8 cellular contexts compared by ENCODE assay signal in the genomic region with DNA sequence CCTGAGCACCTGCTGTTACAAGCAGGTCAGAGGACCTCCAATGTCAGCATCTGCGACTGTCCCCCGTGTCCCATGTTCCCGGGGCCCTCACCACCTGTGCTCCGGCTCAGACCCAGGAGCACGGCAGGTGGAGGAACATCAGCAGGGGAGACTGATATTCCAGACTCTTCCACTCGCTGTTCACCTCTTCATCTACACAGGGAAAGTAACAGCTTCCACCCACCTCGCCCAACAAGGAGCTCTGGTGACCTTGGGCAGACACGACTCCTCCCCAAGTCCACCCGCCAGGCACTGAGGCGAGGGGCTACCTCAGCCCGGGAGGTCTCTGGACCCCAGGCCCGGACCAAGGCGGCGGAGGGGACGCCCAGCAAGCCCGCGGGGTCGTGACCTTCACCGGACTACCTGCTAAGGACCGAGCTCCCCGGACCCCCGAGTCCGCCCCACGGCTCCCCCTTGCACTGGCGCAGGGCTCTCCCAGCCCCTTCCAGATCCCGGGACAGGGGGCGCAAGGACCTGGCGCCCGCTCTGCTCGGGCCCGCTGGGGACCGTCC.
DNase-seq lines count a peak whose midpoint lies in the region; ATAC-seq and TF ChIP-seq lines count a peak whose summit lies in the region.
"Not testable (repeated sequence)": the region's sequence is repeated elsewhere in the genome, so short reads cannot be mapped to it uniquely, and the experiment has no call there.

No MANE protein-coding gene starts in this region.

- H3K27ac ChIP-seq in left ventricle myocardium inferior (replicated peaks) = peak overlapping the region; percentile 88
- peak overlapping the region; percentile 58 for H3K27ac ChIP-seq in naive thymus-derived CD4-positive, alpha-beta T cell (ENCODE audit: low read depth, low read length)

- CTCF ChIA-PET in Calu3 (lab: Charles Lee) = interaction anchor here (1.1 kb wide), 1 partner anchor 40 kb away, joined by 4 read pairs; no protein-coding TSS in a partner anchor
- CTCF ChIA-PET in naive thymus-derived CD4-positive, alpha-beta T cell (lab: Charles Lee) = interaction anchor here (0.7 to 1.2 kb wide), 2 partner anchors 51 to 604 kb away, joined by 3 read pairs; no protein-coding TSS in a partner anchor

- not testable (repeated sequence) for H3K4me1 Mint-ChIP-seq in Calu3 (ENCODE audit: low read depth, unreplicated experiment); T-helper 17 cell; central memory CD8-positive, alpha-beta T cell
- peaks cover 0 to 16% (median 8%) of the 10 kb centered on the region in 7 donors for H3K4me1 Mint-ChIP-seq in naive thymus-derived CD4-positive, alpha-beta T cell
- H3K4me1 Mint-ChIP-seq in stimulated activated naive CD8-positive, alpha-beta T cell treated with anti-CD3 and anti-CD28 coated beads, Interleukin-15, amount 100 ng/mL, for 72 hours = peaks cover 14% of the 10 kb centered on the region

- H3K4me3 ChIP-seq in left ventricle myocardium inferior = peak overlapping the region; percentile 74
- peak overlapping the region; percentile 71 for H3K4me3 ChIP-seq in naive thymus-derived CD4-positive, alpha-beta T cell (ENCODE audit: low read length)

- POLR2A ChIA-PET in naive thymus-derived CD4-positive, alpha-beta T cell (lab: Charles Lee) = interaction anchor here (0.5 to 1.3 kb wide), 3 partner anchors 28 to 212 kb away, joined by 3 to 5 read pairs (median 4); no protein-coding TSS in a partner anchor

- intact Hi-C loops in Calu3 (cut with micrococcal nuclease; ENCODE audit: unreplicated experiment); left ventricle myocardium inferior (cut with micrococcal nuclease): not testable (repeated sequence)
- intact Hi-C loops in naive thymus-derived CD4-positive, alpha-beta T cell (cut with micrococcal nuclease) = loop anchor here in 1 of 2 donors (1.0 kb wide), 4 partner anchors 47 to 426 kb away; partner anchors contain the start of gene LPCAT1

- H3K4me3 Mint-ChIP-seq in Calu3 (ENCODE audit: low read depth, unreplicated experiment) = peak overlapping the region; percentile 73
- H3K4me3 Mint-ChIP-seq in T-helper 17 cell = peak overlapping the region; percentile 75
- H3K4me3 Mint-ChIP-seq in central memory CD8-positive, alpha-beta T cell = peak overlapping the region; percentile 81
- peak overlapping the region in 9 of 10 donors; percentile 44 to 82 (median 77) for H3K4me3 Mint-ChIP-seq in naive thymus-derived CD4-positive, alpha-beta T cell
- H3K4me3 Mint-ChIP-seq in stimulated activated naive CD8-positive, alpha-beta T cell treated with anti-CD3 and anti-CD28 coated beads, Interleukin-15, amount 100 ng/mL, for 72 hours = peak overlapping the region; percentile 84 to 89

- not testable (repeated sequence) for H3K27ac Mint-ChIP-seq in Calu3 (ENCODE audit: unreplicated experiment); T-helper 17 cell; central memory CD8-positive, alpha-beta T cell (ENCODE audit: low read depth)
- H3K27ac Mint-ChIP-seq in naive thymus-derived CD4-positive, alpha-beta T cell = peak overlapping the region in 3 of 9 donors; percentile 32 to 64 (median 57)
- peak overlapping the region; percentile 49 to 92 for H3K27ac Mint-ChIP-seq in stimulated activated naive CD8-positive, alpha-beta T cell treated with anti-CD3 and anti-CD28 coated beads, Interleukin-15, amount 100 ng/mL, for 72 hours

- H3K36me3 ChIP-seq in left ventricle myocardium inferior; naive thymus-derived CD4-positive, alpha-beta T cell (ENCODE audit: control insufficient read depth in 2 of 3, insufficient read depth in 3 of 3, low read length in 3 of 3): not testable (repeated sequence)

- not testable (repeated sequence) for H3K9me3 Mint-ChIP-seq in Calu3 (ENCODE audit: low read depth, unreplicated experiment); central memory CD8-positive, alpha-beta T cell; naive thymus-derived CD4-positive, alpha-beta T cell; stimulated activated naive CD8-positive, alpha-beta T cell treated with anti-CD3 and anti-CD28 coated beads, Interleukin-15, amount 100 ng/mL, for 72 hours

- peaks cover 12% of the 10 kb centered on the region for H3K4me1 ChIP-seq in left ventricle myocardium inferior
- H3K4me1 ChIP-seq in naive thymus-derived CD4-positive, alpha-beta T cell (ENCODE audit: control insufficient read depth in 2 of 2, insufficient read depth in 2 of 2, low read length in 2 of 2) = not testable (repeated sequence)

- H3K27me3 ChIP-seq in left ventricle myocardium inferior (ENCODE audit: low read depth) = peaks cover 11% of the 10 kb centered on the region
- H3K27me3 ChIP-seq in naive thymus-derived CD4-positive, alpha-beta T cell (ENCODE audit: control insufficient read depth in 2 of 2, insufficient read depth in 2 of 2, low read length in 2 of 2) = not testable (repeated sequence)

- DNase-seq in Calu3; T-helper 17 cell; central memory CD8-positive, alpha-beta T cell (ENCODE audit: low spot score in 2 of 2); left ventricle myocardium inferior; stimulated activated naive CD8-positive, alpha-beta T cell treated with anti-CD3 and anti-CD28 coated beads, Interleukin-15, amount 100 ng/mL, for 72 hours: not testable (repeated sequence)
- peak in 2 of 9 donors; percentile 6 to 23 for DNase-seq in naive thymus-derived CD4-positive, alpha-beta T cell

- not testable (repeated sequence) for H3K9me3 ChIP-seq in T-helper 17 cell (ENCODE audit: control insufficient read depth, low read length, poor library complexity, severe bottlenecking); left ventricle myocardium inferior (replicated peaks); naive thymus-derived CD4-positive, alpha-beta T cell (ENCODE audit: control insufficient read depth in 2 of 3, low read length in 3 of 3)

- not testable (repeated sequence) for H3K27me3 Mint-ChIP-seq in Calu3 (ENCODE audit: unreplicated experiment); T-helper 17 cell; central memory CD8-positive, alpha-beta T cell; naive thymus-derived CD4-positive, alpha-beta T cell; stimulated activated naive CD8-positive, alpha-beta T cell treated with anti-CD3 and anti-CD28 coated beads, Interleukin-15, amount 100 ng/mL, for 72 hours

- BruUV-seq in Calu3 (replicated peaks; lab: Mats Ljungman, UMichigan) = not testable (repeated sequence)

- not testable (repeated sequence) for H3K36me3 Mint-ChIP-seq in Calu3 (ENCODE audit: insufficient read depth, unreplicated experiment); T-helper 17 cell (ENCODE audit: low read depth); central memory CD8-positive, alpha-beta T cell (ENCODE audit: insufficient read depth); naive thymus-derived CD4-positive, alpha-beta T cell

- ATAC-seq in GM21529 (IDR thresholded peaks at IDR 0.05; ENCODE audit: unreplicated experiment) (peak; percentile 3), HG03432 (IDR thresholded peaks at IDR 0.05; ENCODE audit: unreplicated experiment) (peak; percentile 11)
- ATAC-seq in T-helper 17 cell; naive thymus-derived CD4-positive, alpha-beta T cell; stimulated activated naive CD8-positive, alpha-beta T cell treated with anti-CD3 and anti-CD28 coated beads, Interleukin-15, amount 100 ng/mL, for 72 hours: not testable (repeated sequence)
- ATAC-seq in central memory CD8-positive, alpha-beta T cell (replicated peaks; ENCODE audit: extremely low read depth, poor library complexity, severe bottlenecking) = peak; percentile 4

- TF ChIP-seq CTCF in Calu3 (IDR thresholded peaks at IDR 0.05; ENCODE audit: unreplicated experiment); left ventricle myocardium inferior (IDR thresholded peaks at IDR 0.05; ENCODE audit: borderline replicate concordance): not testable (repeated sequence)
